Comparison of ENCODE assay signal across 11 cellular contexts in genomic region chr6:125507987-125508655, GRCh38.
DNase-seq lines count a peak whose midpoint lies in the region; TF ChIP-seq lines count a peak whose summit lies in the region.
"Had no signal": no experiment of that assay in that cellular context is flagged by ENCODE, and none has a peak within 500 bp of the region (broad histone marks: within the 10 kb centered on the region; RNA-seq: fewer than 3 reads in every experiment).

No MANE protein-coding gene starts in this region.

- intact Hi-C loops in spleen (cut with DNase I; ENCODE audit: low total_unique reads) = no loop called here

- in situ Hi-C loops in GM23248 (cut with MboI) = no loop called here

- H3K27ac ChIP-seq in GM23248 (no peak overlapping the region), endodermal cell (ENCODE audit: low read depth, low read length) (no peak overlapping the region), spleen (no peak overlapping the region)

- no peaks in the 10 kb centered on the region for H3K9me3 ChIP-seq in GM23248 (ENCODE audit: low read depth)
- peaks cover 17% of the 10 kb centered on the region for H3K9me3 ChIP-seq in endodermal cell (ENCODE audit: control insufficient read depth, low read length)
- no peaks in the 10 kb centered on the region for H3K9me3 ChIP-seq in spleen

- peak; percentile 14 for DNase-seq in GM23248
- DNase-seq in NCI-H2171 (lab: John Stamatoyannopoulos, UW) = peak; percentile 85
- peak; percentile 65 to 82 for DNase-seq in cardiac fibroblast (ENCODE audit: low read depth in 2 of 2)
- DNase-seq in pulmonary artery endothelial cell (ENCODE audit: low read depth, low spot score) = peak; percentile 44
- no peak for DNase-seq in GM19238 (ENCODE audit: insufficient read length, low spot score)
- DNase-seq in endodermal cell = no peak
- DNase-seq in activated effector memory CD4-positive, alpha-beta T cell treated with Interleukin-2 at 50 U/mL for 16 hours = no peak
- no peak for DNase-seq in spleen
- DNase-seq: activated naive CD4-positive, alpha-beta T cell treated with anti-CD3 and anti-CD28 coated beads for 36 hours had no signal

- no peak overlapping the region for H3K4me2 ChIP-seq in GM23248 (ENCODE audit: unreplicated experiment)

- no peaks in the 10 kb centered on the region for H4K20me1 ChIP-seq in GM23248 (ENCODE audit: insufficient read depth)

- H3K36me3 Mint-ChIP-seq in endodermal cell (ENCODE audit: low read depth) = no peaks in the 10 kb centered on the region

- no peak overlapping the region for H3K4me3 Mint-ChIP-seq in endodermal cell
- H3K4me3 Mint-ChIP-seq: activated naive CD4-positive, alpha-beta T cell treated with anti-CD3 and anti-CD28 coated beads for 36 hours; IgD-negative memory B cell had no signal

- no peaks in the 10 kb centered on the region for H3K36me3 ChIP-seq in GM23248 (ENCODE audit: low read depth)
- H3K36me3 ChIP-seq in endodermal cell (ENCODE audit: control insufficient read depth, insufficient read depth, low read length) = no peaks in the 10 kb centered on the region
- no peaks in the 10 kb centered on the region for H3K36me3 ChIP-seq in spleen

- H3K4me1 Mint-ChIP-seq in endodermal cell = peaks cover 27% of the 10 kb centered on the region

- 9% methylated on average over 4 of the region's 4 CpGs for WGBS in GM23248 (ENCODE audit: low coverage in 1 of 2, low lambda C conversion rate in 2 of 2, missing lambda C conversion rate in 2 of 2), 2 experiments
- 93 to 100% methylated on average over 1 to 4 of the region's 4 CpGs for WGBS in endodermal cell (ENCODE audit: insufficient coverage in 1 of 2, insufficient read length in 1 of 2), 2 experiments
- WGBS in spleen, 5 donors = 58 to 74% (median 70%) methylated on average over 4 of the region's 4 CpGs

- peaks cover 18% of the 10 kb centered on the region for H3K9me3 Mint-ChIP-seq in endodermal cell
- H3K9me3 Mint-ChIP-seq: activated naive CD4-positive, alpha-beta T cell treated with anti-CD3 and anti-CD28 coated beads for 36 hours; IgD-negative memory B cell had no signal

- H3K27me3 ChIP-seq in GM23248 (replicated peaks; ENCODE audit: insufficient read depth) (no peaks in the 10 kb centered on the region), endodermal cell (ENCODE audit: control insufficient read depth, insufficient read depth, low read length, poor library complexity, severe bottlenecking) (no peaks in the 10 kb centered on the region), spleen (replicated peaks in 1 of 7) (no peaks in the 10 kb centered on the region)

- H3K9ac ChIP-seq in GM23248 = no peak overlapping the region
- H3K9ac ChIP-seq in endodermal cell (ENCODE audit: extremely low read depth, low read length, poor library complexity, severe bottlenecking) = no peak overlapping the region

- no peaks in the 10 kb centered on the region for H3K79me2 ChIP-seq in GM23248 (ENCODE audit: insufficient read depth)

- no peaks in the 10 kb centered on the region for H3K27me3 Mint-ChIP-seq in endodermal cell (ENCODE audit: insufficient read depth)
- H3K27me3 Mint-ChIP-seq: IgD-negative memory B cell had no signal

- no peak overlapping the region for H2AFZ ChIP-seq in GM23248

- H3K4me3 ChIP-seq in GM23248 (no peak overlapping the region), cardiac fibroblast (replicated peaks in 1 of 2; ENCODE audit: low read depth in 2 of 2, low read length in 2 of 2) (no peak overlapping the region), endodermal cell (ENCODE audit: low read length) (no peak overlapping the region), spleen (no peak overlapping the region)
- H3K4me3 ChIP-seq: lung had no signal

- TF ChIP-seq CTCF in cardiac fibroblast (IDR thresholded peaks at IDR 0.05; ENCODE audit: low read depth, low read length) (no peak), endodermal cell (conservative IDR thresholded peaks at IDR 0.05) (no peak), spleen (IDR thresholded peaks at IDR 0.05 in 8 of 11, conservative IDR thresholded peaks at IDR 0.05 in 3 of 11) (no peak)

- H3K9me2 ChIP-seq in GM23248 (ENCODE audit: insufficient read depth) = no peaks in the 10 kb centered on the region

- no peaks in the 10 kb centered on the region for H3K4me1 ChIP-seq in GM23248 (ENCODE audit: insufficient read depth)
- no peaks in the 10 kb centered on the region for H3K4me1 ChIP-seq in endodermal cell (ENCODE audit: control insufficient read depth, insufficient read depth, low read length)
- peaks cover 0 to 3% (median 0%) of the 10 kb centered on the region in 6 donors for H3K4me1 ChIP-seq in spleen

- H3F3A ChIP-seq in GM23248 (ENCODE audit: insufficient read depth) = no peaks in the 10 kb centered on the region

- TF ChIP-seq POLR2A in spleen (IDR thresholded peaks at IDR 0.05) = no peak

- no peak overlapping the region for H3K27ac Mint-ChIP-seq in endodermal cell
- H3K27ac Mint-ChIP-seq: activated naive CD4-positive, alpha-beta T cell treated with anti-CD3 and anti-CD28 coated beads for 36 hours; IgD-negative memory B cell had no signal

Comparison
In these comparisons a context has a peak if more than half of its experiments do, and no peak if none do; other contexts are left out.
1. DNase-seq: peak in GM23248 (single experiment), NCI-H2171 (single experiment), cardiac fibroblast (2 of 2) and pulmonary artery endothelial cell (single experiment); none in GM19238 (single experiment), endodermal cell (single experiment), activated effector memory CD4-positive, alpha-beta T cell treated with Interleukin-2 at 50 U/mL for 16 hours (single experiment) and spleen (single experiment).